Comparison of ENCODE assay signal across 1 cellular context in genomic region chr12:65556676-65557424, GRCh38.
TF ChIP-seq lines count a peak whose summit lies in the region.

No MANE protein-coding gene starts in this region.

TF ChIP-seq in K562, 482 proteins besides CTCF, POLR2A, EP300 and RAD21 (continued from another document and continues in another):
- TF ChIP-seq TRIM25 (IDR thresholded peaks at IDR 0.05; ENCODE audit: borderline replicate concordance): no peak
- no peak for TF ChIP-seq PHF8 (IDR thresholded peaks at IDR 0.05; ENCODE audit: borderline replicate concordance, low read length)
- no peak for TF ChIP-seq RBM34 (IDR thresholded peaks at IDR 0.05; ENCODE audit: borderline replicate concordance, insufficient read depth, low read length)
- TF ChIP-seq CBX5 (IDR thresholded peaks at IDR 0.05; ENCODE audit: borderline replicate concordance, low read depth): no peak
- no peak for TF ChIP-seq TAF7 (tag; IDR thresholded peaks at IDR 0.05)
- 0 out of 2 replicates have a peak, but pooled peaks have one; percentile 52 for TF ChIP-seq TSHZ1 (CRISPR knock-in tag; IDR thresholded peaks at IDR 0.05)
- TF ChIP-seq FUS (optimal IDR thresholded peaks at IDR 0.05; ENCODE audit: low read depth, low read length): no peak
- TF ChIP-seq SMC3 (conservative IDR thresholded peaks at IDR 0.05; ENCODE audit: insufficient read depth, low read depth, low read length): peak; percentile 92
- TF ChIP-seq KAT7 (CRISPR knock-in tag; IDR thresholded peaks at IDR 0.05; ENCODE audit: borderline replicate concordance): no peak
- TF ChIP-seq MAFG (tag; conservative IDR thresholded peaks at IDR 0.05): no peak
- no peak for TF ChIP-seq ZNF384 (IDR thresholded peaks at IDR 0.05; ENCODE audit: low read depth, low read length)
- no peak for TF ChIP-seq ZNF184 (CRISPR knock-in tag; IDR thresholded peaks at IDR 0.05)
- peak; percentile 88; the same call in 1 of the 2 replicates for TF ChIP-seq ZNF589 (CRISPR knock-in tag; IDR thresholded peaks at IDR 0.05; ENCODE audit: low read depth)
- TF ChIP-seq BRF2 (IDR thresholded peaks at IDR 0.05; ENCODE audit: borderline replicate concordance, insufficient read depth, insufficient read length): no peak
- no peak for TF ChIP-seq MLLT1 (IDR thresholded peaks at IDR 0.05)
- TF ChIP-seq NR4A1 (CRISPR knock-in tag; IDR thresholded peaks at IDR 0.05): no peak
- TF ChIP-seq NR4A1 (tag; IDR thresholded peaks at IDR 0.05): no peak
- no peak for TF ChIP-seq BRF1 (IDR thresholded peaks at IDR 0.05; ENCODE audit: borderline replicate concordance, extremely low read depth, insufficient read length)
- no peak for TF ChIP-seq PREB (CRISPR knock-in tag; IDR thresholded peaks at IDR 0.05)
- TF ChIP-seq CREM (IDR thresholded peaks at IDR 0.05; ENCODE audit: low read depth): peak; percentile 51; the same call in 1 of the 2 replicates
- no peak for TF ChIP-seq HMG20A (CRISPR knock-in tag; conservative IDR thresholded peaks at IDR 0.05)
- TF ChIP-seq ZNF518B (CRISPR knock-in tag; IDR thresholded peaks at IDR 0.05): no peak
- TF ChIP-seq SMAD2 (IDR thresholded peaks at IDR 0.05; ENCODE audit: low read depth, low read length): no peak
- TF ChIP-seq ZNF253 (CRISPR knock-in tag; conservative IDR thresholded peaks at IDR 0.05): no peak
- no peak for TF ChIP-seq PRPF4 (IDR thresholded peaks at IDR 0.05; ENCODE audit: insufficient read depth, low read depth, low read length, poor library complexity, severe bottlenecking)
- no peak for TF ChIP-seq NR2C1 (IDR thresholded peaks at IDR 0.05)
- TF ChIP-seq NR2C1 (tag; IDR thresholded peaks at IDR 0.05): 0 out of 2 replicates have a peak, but pooled peaks have one; percentile 31
- TF ChIP-seq L3MBTL2 (IDR thresholded peaks at IDR 0.05): no peak
- no peak for TF ChIP-seq MITF (IDR thresholded peaks at IDR 0.05)
- TF ChIP-seq TEAD2 (tag; IDR thresholded peaks at IDR 0.05): no peak
- no peak for TF ChIP-seq NR2F6 (CRISPR knock-in tag; IDR thresholded peaks at IDR 0.05)
- TF ChIP-seq HMBOX1 (IDR thresholded peaks at IDR 0.05): no peak
- no peak for TF ChIP-seq CREB1 (IDR thresholded peaks at IDR 0.05)
- no peak for TF ChIP-seq CREB1 (CRISPR knock-in tag; IDR thresholded peaks at IDR 0.05)
- no peak for TF ChIP-seq ETV5 (CRISPR knock-in tag; IDR thresholded peaks at IDR 0.05; ENCODE audit: low read depth)
- peak; percentile 55 for TF ChIP-seq RB1 (IDR thresholded peaks at IDR 0.05; ENCODE audit: low read depth)
- TF ChIP-seq AFF4 (CRISPR knock-in tag; IDR thresholded peaks at IDR 0.05): no peak
- no peak for TF ChIP-seq GATAD2B (IDR thresholded peaks at IDR 0.05; ENCODE audit: borderline replicate concordance)
- no peak for TF ChIP-seq RBM17 (IDR thresholded peaks at IDR 0.05; ENCODE audit: borderline replicate concordance, low read depth, low read length)
- 0 out of 2 replicates have a peak, but pooled peaks have one; percentile 17 for TF ChIP-seq E2F3 (CRISPR knock-in tag; IDR thresholded peaks at IDR 0.05)
- TF ChIP-seq SNIP1 (IDR thresholded peaks at IDR 0.05; ENCODE audit: low read depth): no peak
- TF ChIP-seq ZNF232 (CRISPR knock-in tag; IDR thresholded peaks at IDR 0.05): no peak
- TF ChIP-seq DNMT1 (IDR thresholded peaks at IDR 0.05): no peak
- no peak for TF ChIP-seq MYC (IDR thresholded peaks at IDR 0.05; ENCODE audit: low read depth, low read length)
- TF ChIP-seq MYC (CRISPR knock-in tag; IDR thresholded peaks at IDR 0.05; ENCODE audit: borderline replicate concordance, low read depth): no peak
- no peak for TF ChIP-seq ZNF124 (CRISPR knock-in tag; IDR thresholded peaks at IDR 0.05)
- TF ChIP-seq YY1 (IDR thresholded peaks at IDR 0.05; ENCODE audit: borderline replicate concordance in 1 of 3, control insufficient read depth in 1 of 3, extremely low read depth in 1 of 3, insufficient read depth in 3 of 3, insufficient read length in 1 of 3, insufficient replicate concordance in 2 of 3, low read depth in 1 of 3, low read length in 2 of 3): peak in 2 of 3 experiments; percentile 69 to 81
- 0 out of 2 replicates have a peak, but pooled peaks have one; percentile 61 for TF ChIP-seq ZNF79 (CRISPR knock-in tag; IDR thresholded peaks at IDR 0.05; ENCODE audit: low read depth)
